8 cellular contexts compared by ENCODE assay signal in genomic region chr14:45089813-45090212, GRCh38. TPM values are rescaled to one million over a fixed set of nuclear protein-coding genes. Genes with fewer than 3 reads are reported as not detected.
DNase-seq lines count a peak whose midpoint lies in the region; ATAC-seq and TF ChIP-seq lines count a peak whose summit lies in the region.

No MANE protein-coding gene starts in this region.

- in situ Hi-C loops in astrocyte of the cerebellum (cut with HindIII; ENCODE audit: low sequenced_read_pairs): no loop called here

- H3K4me3 ChIP-seq in AG10803 (ENCODE audit: low read length) (no peak overlapping the region), astrocyte of the cerebellum (ENCODE audit: low read depth, low read length) (no peak overlapping the region), lower lobe of right lung (no peak overlapping the region)

- H3K9me3 ChIP-seq in lower lobe of right lung: no peaks in the 10 kb centered on the region

- H3K27ac ChIP-seq in lower lobe of right lung: no peak overlapping the region

- H3K4me1 ChIP-seq in lower lobe of right lung: peaks cover 38% of the 10 kb centered on the region

- no peak for TF ChIP-seq CTCF in AG10803 (conservative IDR thresholded peaks at IDR 0.05; ENCODE audit: low read length)
- TF ChIP-seq CTCF in astrocyte of the cerebellum (IDR thresholded peaks at IDR 0.05; ENCODE audit: low read depth, low read length, missing control alignments): no peak
- TF ChIP-seq CTCF in lower lobe of right lung (IDR thresholded peaks at IDR 0.05): no peak

- intact Hi-C loops in lower lobe of right lung (cut with DNase I): no loop called here

- ATAC-seq in GM19025 (IDR thresholded peaks at IDR 0.05; ENCODE audit: low read depth, unreplicated experiment): peak; percentile 40
- peak; percentile 61 for ATAC-seq in HG03108 (IDR thresholded peaks at IDR 0.05; ENCODE audit: unreplicated experiment)
- ATAC-seq in left lobe of liver: no peak
- no peak for ATAC-seq in lower lobe of right lung

- no peaks in the 10 kb centered on the region for H3K27me3 ChIP-seq in lower lobe of right lung (ENCODE audit: low read depth)

- H3K36me3 ChIP-seq in lower lobe of right lung: no peaks in the 10 kb centered on the region

- DNase-seq in AG10803 (ENCODE audit: low read depth) (peak; percentile 23), astrocyte of the cerebellum (ENCODE audit: low read depth) (peak; percentile 23), mesenteric fat pad (ENCODE audit: low spot score) (no peak), left lobe of liver (ENCODE audit: low spot score) (no peak), lower lobe of right lung (no peak), SW480 (ENCODE audit: low spot score) (no peak)

RNA-seq across cellular contexts. Expression of gene PRPF39, which starts 5.9 kb away (rescaled TPM):
- total RNA-seq in mesenteric fat pad: 26.9 TPM
- total RNA-seq in left lobe of liver: 9.4 TPM
- 30.4 TPM for total RNA-seq in lower lobe of right lung

RNA-seq across cellular contexts. Expression of gene FKBP3, which starts 44.5 kb away (rescaled TPM):
- total RNA-seq in mesenteric fat pad (36.6 TPM), left lobe of liver (24.1 TPM), lower lobe of right lung (34.4 TPM)

RNA-seq across cellular contexts. Expression of gene FANCM, which starts 45.9 kb away (rescaled TPM):
- 6.1 TPM for total RNA-seq in mesenteric fat pad
- 2.5 TPM for total RNA-seq in left lobe of liver
- 4.1 TPM for total RNA-seq in lower lobe of right lung

Comparison
In these comparisons a context has a peak if more than half of its experiments do, and no peak if none do; other contexts are left out.
1. DNase-seq: peak in AG10803 (single experiment) and astrocyte of the cerebellum (single experiment); none in mesenteric fat pad (single experiment), left lobe of liver (single experiment), lower lobe of right lung (single experiment) and SW480 (single experiment).
2. ATAC-seq: peak in GM19025 (single experiment) and HG03108 (single experiment); none in left lobe of liver (single experiment) and lower lobe of right lung (0 of 2).